14 cellular contexts compared by ENCODE assay signal in genomic region chr2:128646691-128647090, GRCh38.
"Had no signal": no experiment of that assay in that cellular context is flagged by ENCODE, and none has a peak within 500 bp of the region (broad histone marks: within the 10 kb centered on the region; RNA-seq: fewer than 3 reads in every experiment).

No MANE protein-coding gene starts in this region.

- DNase-seq: activated CD4-positive, alpha-beta T cell treated with anti-CD3 and anti-CD28 coated beads, Interleukin-2, amount 10 ng/mL, durations not matched to agents 24 days and 14 days; activated naive CD8-positive, alpha-beta T cell treated with anti-CD3 and anti-CD28 coated beads, Interleukin-2, amount 10 ng/mL, durations not matched to agents 7 days and 5 days; activated T-cell treated with anti-CD3 and anti-CD28 coated beads, Interleukin-2, amount 50 U/mL, for 72 hours; anterior cingulate cortex; colonic mucosa; foreskin keratinocyte; midbrain; stimulated activated CD4-positive, alpha-beta T cell treated with anti-CD3 and anti-CD28 coated beads, Interleukin-2, amount 100 ng/mL, for 24 hours; stimulated activated naive CD4-positive, alpha-beta T cell had no signal

- H3K36me3 Mint-ChIP-seq: activated naive CD8-positive, alpha-beta T cell treated with anti-CD3 and anti-CD28 coated beads, Interleukin-2, amount 10 ng/mL, durations not matched to agents 7 days and 5 days had no signal

- H3K27me3 ChIP-seq: colonic mucosa, foreskin keratinocyte, neutrophil, right lobe of liver, vagina had no signal

- H3K36me3 ChIP-seq: colonic mucosa, neutrophil, right lobe of liver, vagina had no signal

- H3K9me3 ChIP-seq: colonic mucosa, neutrophil, right lobe of liver, vagina had no signal

- ATAC-seq: activated T-cell treated with anti-CD3 and anti-CD28 coated beads, Interleukin-2, amount 50 U/mL, for 72 hours; foreskin keratinocyte; SK-N-SH treated with all-trans-retinoic acid at 6 μM for 48 hours had no signal

- H3K27ac ChIP-seq: colonic mucosa, foreskin keratinocyte, neutrophil, right lobe of liver, vagina had no signal

- H3K4me3 ChIP-seq: colonic mucosa, right lobe of liver, vagina had no signal

- FAIRE-seq: keratinocyte had no signal

- H3K9me3 Mint-ChIP-seq: activated CD4-positive, alpha-beta T cell treated with anti-CD3 and anti-CD28 coated beads, Interleukin-2, amount 10 ng/mL, durations not matched to agents 24 days and 14 days; activated naive CD8-positive, alpha-beta T cell treated with anti-CD3 and anti-CD28 coated beads, Interleukin-2, amount 10 ng/mL, durations not matched to agents 7 days and 5 days; activated T-cell treated with anti-CD3 and anti-CD28 coated beads, Interleukin-2, amount 50 U/mL, for 72 hours had no signal

- H3K4me1 Mint-ChIP-seq: activated CD4-positive, alpha-beta T cell treated with anti-CD3 and anti-CD28 coated beads, Interleukin-2, amount 10 ng/mL, durations not matched to agents 24 days and 14 days had no signal

- H3K4me3 Mint-ChIP-seq: activated CD4-positive, alpha-beta T cell treated with anti-CD3 and anti-CD28 coated beads, Interleukin-2, amount 10 ng/mL, durations not matched to agents 24 days and 14 days; activated naive CD8-positive, alpha-beta T cell treated with anti-CD3 and anti-CD28 coated beads, Interleukin-2, amount 10 ng/mL, durations not matched to agents 7 days and 5 days; activated T-cell treated with anti-CD3 and anti-CD28 coated beads, Interleukin-2, amount 50 U/mL, for 72 hours had no signal

- H3K4me1 ChIP-seq: colonic mucosa, foreskin keratinocyte, right lobe of liver, vagina had no signal

- H3K27ac Mint-ChIP-seq: activated CD4-positive, alpha-beta T cell treated with anti-CD3 and anti-CD28 coated beads, Interleukin-2, amount 10 ng/mL, durations not matched to agents 24 days and 14 days; activated naive CD8-positive, alpha-beta T cell treated with anti-CD3 and anti-CD28 coated beads, Interleukin-2, amount 10 ng/mL, durations not matched to agents 7 days and 5 days; activated T-cell treated with anti-CD3 and anti-CD28 coated beads, Interleukin-2, amount 50 U/mL, for 72 hours had no signal
